Comparison of ENCODE assay signal across 8 cellular contexts in genomic region chr5:176034407-176035200, GRCh38.
A peak's percentile ranks its signal among the peaks of the same experiment; 100 is the strongest.
DNase-seq lines count a peak whose midpoint lies in the region; ATAC-seq, FAIRE-seq and TF ChIP-seq lines count a peak whose summit lies in the region.
"Not testable (repeated sequence)": the region's sequence is repeated elsewhere in the genome, so short reads cannot be mapped to it uniquely, and the experiment has no call there.

No MANE protein-coding gene starts in this region.

- not testable (repeated sequence) for H3K27me3 ChIP-seq in CD8-positive, alpha-beta T cell (ENCODE audit: insufficient read depth, low read length); effector memory CD4-positive, alpha-beta T cell (replicated peaks; ENCODE audit: control insufficient read depth, insufficient read depth, low read length, poor library complexity, severe bottlenecking)

- H3K4me1 ChIP-seq in CD8-positive, alpha-beta T cell (ENCODE audit: insufficient read depth, low read length), result peaks cover 20% of the 10 kb centered on the region
- peaks cover 17% of the 10 kb centered on the region for H3K4me1 ChIP-seq in effector memory CD4-positive, alpha-beta T cell (ENCODE audit: control insufficient read depth, insufficient read depth, low read length, poor library complexity, severe bottlenecking)

- H3K4me3 Mint-ChIP-seq in CD8-positive, alpha-beta T cell, result peak overlapping the region; percentile 59
- not testable (repeated sequence) for H3K4me3 Mint-ChIP-seq in activated CD8-positive, alpha-beta T cell treated with anti-CD3 and anti-CD28 coated beads, Interleukin-2, amount 10 ng/mL, durations not matched to agents 7 days and 5 days
- peak overlapping the region; percentile 7 for H3K4me3 Mint-ChIP-seq in activated naive CD4-positive, alpha-beta T cell treated with anti-CD3 and anti-CD28 coated beads, Interleukin-2, amount 50 U/mL, for 24 hours

- not testable (repeated sequence) for DNase-seq in CD8-positive, alpha-beta T cell; activated CD8-positive, alpha-beta T cell treated with anti-CD3 and anti-CD28 coated beads, Interleukin-2, amount 10 ng/mL, durations not matched to agents 7 days and 5 days; effector memory CD4-positive, alpha-beta T cell; omental fat pad (ENCODE audit: low spot score); urothelium cell line (ENCODE audit: low spot score)
- DNase-seq in left colon, result peak in 1 of 2 donors; percentile 16

- FAIRE-seq in urothelium cell line (lab: Jason Lieb, UNC), result peak; percentile 98

- H3K9me3 Mint-ChIP-seq in CD8-positive, alpha-beta T cell; activated CD8-positive, alpha-beta T cell treated with anti-CD3 and anti-CD28 coated beads, Interleukin-2, amount 10 ng/mL, durations not matched to agents 7 days and 5 days (ENCODE audit: insufficient read depth); activated naive CD4-positive, alpha-beta T cell treated with anti-CD3 and anti-CD28 coated beads, Interleukin-2, amount 50 U/mL, for 24 hours: not testable (repeated sequence)

- POLR2A ChIA-PET in CD8-positive, alpha-beta T cell (lab: Charles Lee); activated CD8-positive, alpha-beta T cell treated with anti-CD3 and anti-CD28 coated beads, Interleukin-2, amount 10 ng/mL, durations not matched to agents 7 days and 5 days (lab: Charles Lee): not testable (repeated sequence)

- ATAC-seq in CD8-positive, alpha-beta T cell, result peak; percentile 41
- ATAC-seq in SK-N-SH treated with all-trans-retinoic acid at 6 μM for 48 hours (peak; percentile 57), left colon (peak; percentile 85), omental fat pad (ENCODE audit: low FRiP score) (peak; percentile 42)
- ATAC-seq in activated CD8-positive, alpha-beta T cell treated with anti-CD3 and anti-CD28 coated beads, Interleukin-2, amount 10 ng/mL, durations not matched to agents 7 days and 5 days, result not testable (repeated sequence)

- H3K4me3 ChIP-seq in CD8-positive, alpha-beta T cell (ENCODE audit: low read depth, low read length); effector memory CD4-positive, alpha-beta T cell (ENCODE audit: insufficient read depth, low read depth, low read length, poor library complexity, severe bottlenecking): not testable (repeated sequence)

- H3K27ac ChIP-seq in CD8-positive, alpha-beta T cell (ENCODE audit: low read depth, low read length), result not testable (repeated sequence)
- H3K27ac ChIP-seq in effector memory CD4-positive, alpha-beta T cell (ENCODE audit: insufficient read depth, low read length, poor library complexity, severe bottlenecking), result peak overlapping the region; percentile 51

- H3K9me3 ChIP-seq in CD8-positive, alpha-beta T cell (ENCODE audit: low read length); effector memory CD4-positive, alpha-beta T cell (ENCODE audit: control insufficient read depth, low read length): not testable (repeated sequence)

- H3K36me3 Mint-ChIP-seq in CD8-positive, alpha-beta T cell; activated CD8-positive, alpha-beta T cell treated with anti-CD3 and anti-CD28 coated beads, Interleukin-2, amount 10 ng/mL, durations not matched to agents 7 days and 5 days (ENCODE audit: low read depth); activated naive CD4-positive, alpha-beta T cell treated with anti-CD3 and anti-CD28 coated beads, Interleukin-2, amount 50 U/mL, for 24 hours: not testable (repeated sequence)

- not testable (repeated sequence) for H3K36me3 ChIP-seq in CD8-positive, alpha-beta T cell (ENCODE audit: insufficient read depth, low read length); effector memory CD4-positive, alpha-beta T cell (ENCODE audit: control insufficient read depth, insufficient read depth, low read length)

- intact Hi-C loops in CD8-positive, alpha-beta T cell (cut with DNase I, micrococcal nuclease); left colon (cut with DNase I, micrococcal nuclease): not testable (repeated sequence)

- CTCF ChIA-PET in CD8-positive, alpha-beta T cell (lab: Charles Lee); activated CD8-positive, alpha-beta T cell treated with anti-CD3 and anti-CD28 coated beads, Interleukin-2, amount 10 ng/mL, durations not matched to agents 7 days and 5 days (lab: Charles Lee): not testable (repeated sequence)

- H3K27ac Mint-ChIP-seq in CD8-positive, alpha-beta T cell, result peak overlapping the region; percentile 83
- H3K27ac Mint-ChIP-seq in activated CD8-positive, alpha-beta T cell treated with anti-CD3 and anti-CD28 coated beads, Interleukin-2, amount 10 ng/mL, durations not matched to agents 7 days and 5 days, result peak overlapping the region; percentile 30
- peak overlapping the region; percentile 68 for H3K27ac Mint-ChIP-seq in activated naive CD4-positive, alpha-beta T cell treated with anti-CD3 and anti-CD28 coated beads, Interleukin-2, amount 50 U/mL, for 24 hours

- not testable (repeated sequence) for TF ChIP-seq CTCF in CD8-positive, alpha-beta T cell (IDR thresholded peaks at IDR 0.05); omental fat pad (IDR thresholded peaks at IDR 0.05)

- not testable (repeated sequence) for H3K27me3 Mint-ChIP-seq in CD8-positive, alpha-beta T cell (ENCODE audit: low read depth); activated CD8-positive, alpha-beta T cell treated with anti-CD3 and anti-CD28 coated beads, Interleukin-2, amount 10 ng/mL, durations not matched to agents 7 days and 5 days (ENCODE audit: low read depth); activated naive CD4-positive, alpha-beta T cell treated with anti-CD3 and anti-CD28 coated beads, Interleukin-2, amount 50 U/mL, for 24 hours

- H3K4me1 Mint-ChIP-seq in CD8-positive, alpha-beta T cell (ENCODE audit: low read depth), result peaks cover 25% of the 10 kb centered on the region
- H3K4me1 Mint-ChIP-seq in activated CD8-positive, alpha-beta T cell treated with anti-CD3 and anti-CD28 coated beads, Interleukin-2, amount 10 ng/mL, durations not matched to agents 7 days and 5 days (ENCODE audit: low read depth), result peaks cover 14% of the 10 kb centered on the region
- H3K4me1 Mint-ChIP-seq in activated naive CD4-positive, alpha-beta T cell treated with anti-CD3 and anti-CD28 coated beads, Interleukin-2, amount 50 U/mL, for 24 hours, result peaks cover 43% of the 10 kb centered on the region

Comparison
In these comparisons a context has a peak if more than half of its experiments do, and no peak if none do; other contexts are left out.
1. H3K27ac Mint-ChIP-seq: peak in every context shown above with its lines; median percentile 83 in CD8-positive, alpha-beta T cell; 68 in activated naive CD4-positive, alpha-beta T cell treated with anti-CD3 and anti-CD28 coated beads, Interleukin-2, amount 50 U/mL, for 24 hours; 30 in activated CD8-positive, alpha-beta T cell treated with anti-CD3 and anti-CD28 coated beads, Interleukin-2, amount 10 ng/mL, durations not matched to agents 7 days and 5 days.